Comparison of ENCODE assay signal across 3 cellular contexts in the genomic region with DNA sequence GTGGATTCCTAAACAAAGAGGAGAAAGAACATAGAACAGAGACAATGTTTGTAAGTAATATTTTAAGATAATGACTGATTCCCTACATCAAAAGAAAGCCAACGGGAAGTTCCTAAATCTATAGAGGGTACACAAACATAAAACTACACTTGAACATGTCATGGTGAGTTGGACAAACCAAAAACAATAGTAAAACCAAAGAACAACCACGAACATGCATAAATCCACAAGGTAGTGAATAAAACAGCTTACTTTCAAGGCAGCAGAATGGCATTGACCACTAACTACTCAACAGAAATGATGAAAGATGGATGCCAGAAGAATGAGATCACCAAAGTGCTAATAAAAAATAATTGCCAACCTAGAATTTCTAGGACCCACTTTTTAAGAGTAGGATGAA. TPM values are rescaled to one million over a fixed set of nuclear protein-coding genes. Genes with fewer than 3 reads are reported as not detected.
"Had no signal": no experiment of that assay in that cellular context is flagged by ENCODE, and none has a peak within 500 bp of the region (broad histone marks: within the 10 kb centered on the region; RNA-seq: fewer than 3 reads in every experiment).

No MANE protein-coding gene starts in this region.

RNA-seq across cellular contexts. Expression of gene SOX11, which starts 39.5 kb away (rescaled TPM):
- total RNA-seq: naive thymus-derived CD4-positive, alpha-beta T cell; natural killer cell; right lobe of liver had no signal
- polyA plus RNA-seq: naive thymus-derived CD4-positive, alpha-beta T cell had no signal
